Comparison of ENCODE assay signal across 18 cellular contexts in genomic region chr21:43881283-43881682, GRCh38. TPM values are rescaled to one million over a fixed set of nuclear protein-coding genes. Genes with fewer than 3 reads are reported as not detected.
A peak's percentile ranks its signal among the peaks of the same experiment; 100 is the strongest.
DNase-seq lines count a peak whose midpoint lies in the region; ATAC-seq and TF ChIP-seq lines count a peak whose summit lies in the region.
"Had no signal": no experiment of that assay in that cellular context is flagged by ENCODE, and none has a peak within 500 bp of the region (broad histone marks: within the 10 kb centered on the region; RNA-seq: fewer than 3 reads in every experiment).

No MANE protein-coding gene starts in this region.

- ATAC-seq in effector memory CD8-positive, alpha-beta T cell (replicated peaks), result peak; percentile 96
- ATAC-seq: pancreas had no signal

- peak overlapping the region; percentile 13 for H3K27ac Mint-ChIP-seq in activated CD4-positive, alpha-beta memory T cell treated with anti-CD3 and anti-CD28 coated beads for 36 hours
- no peak overlapping the region for H3K27ac Mint-ChIP-seq in activated CD4-positive, alpha-beta memory T cell treated with anti-CD3 and anti-CD28 coated beads, Interleukin-2, amount 10 ng/mL, durations not matched to agents 7 days and 5 days
- peak overlapping the region; percentile 6 for H3K27ac Mint-ChIP-seq in T-helper 2 cell treated with Interferon-gamma antibody and Interleukin-4, amounts not matched to agents 5 μg/mL and 100 μg/mL, for 36 hours
- H3K27ac Mint-ChIP-seq in effector memory CD8-positive, alpha-beta T cell, result peak overlapping the region in 1 of 2 donors; percentile 77
- H3K27ac Mint-ChIP-seq in progenitor cell of endocrine pancreas, result no peak overlapping the region
- H3K27ac Mint-ChIP-seq: dendritic cell treated with granulocyte-macrophage colony-stimulating factor and Interleukin-4, amounts not matched to agents 40 ng/mL and 50 ng/mL, for 4 days had no signal

- POLR2A ChIA-PET in activated CD4-positive, alpha-beta memory T cell treated with anti-CD3 and anti-CD28 coated beads for 36 hours (lab: Charles Lee), result no interaction called here
- POLR2A ChIA-PET in activated CD4-positive, alpha-beta memory T cell treated with anti-CD3 and anti-CD28 coated beads, Interleukin-2, amount 10 ng/mL, durations not matched to agents 7 days and 5 days (lab: Charles Lee), result no interaction called here

- peak; percentile 48 for DNase-seq in activated CD4-positive, alpha-beta memory T cell treated with anti-CD3 and anti-CD28 coated beads for 36 hours
- DNase-seq in activated CD4-positive, alpha-beta memory T cell treated with anti-CD3 and anti-CD28 coated beads, Interleukin-2, amount 10 ng/mL, durations not matched to agents 7 days and 5 days, result no peak
- DNase-seq in T-helper 2 cell treated with Interferon-gamma antibody and Interleukin-4, amounts not matched to agents 5 μg/mL and 100 μg/mL, for 36 hours (ENCODE audit: low spot score), result no peak
- DNase-seq in effector memory CD8-positive, alpha-beta T cell, result peak in 1 of 3 experiments; percentile 31
- peak; percentile 21 for DNase-seq in stimulated activated CD4-positive, alpha-beta T cell treated with anti-CD3 and anti-CD28 coated beads, Interleukin-4, amount 100 ng/mL, for 1 hour
- no peak for DNase-seq in activated gamma-delta T cell treated with Interleukin-2 at 50 U/mL for 16 hours
- no peak for DNase-seq in progenitor cell of endocrine pancreas (ENCODE audit: low spot score, unreplicated experiment)
- DNase-seq in NCI-H1092 treated with DMSO at 0.1 percent for 48 hours (lab: John Stamatoyannopoulos, UW), result no peak
- DNase-seq: DND-41, Kasumi-1, left ventricle myocardium inferior, NCI-H1105 treated with DMSO at 0.1 percent for 48 hours, NCI-H2171, NCI-H774, T-helper 9 cell had no signal

- H3K4me3 Mint-ChIP-seq in activated CD4-positive, alpha-beta memory T cell treated with anti-CD3 and anti-CD28 coated beads for 36 hours, result no peak overlapping the region
- no peak overlapping the region for H3K4me3 Mint-ChIP-seq in activated CD4-positive, alpha-beta memory T cell treated with anti-CD3 and anti-CD28 coated beads, Interleukin-2, amount 10 ng/mL, durations not matched to agents 7 days and 5 days
- no peak overlapping the region for H3K4me3 Mint-ChIP-seq in T-helper 2 cell treated with Interferon-gamma antibody and Interleukin-4, amounts not matched to agents 5 μg/mL and 100 μg/mL, for 36 hours
- H3K4me3 Mint-ChIP-seq in effector memory CD8-positive, alpha-beta T cell, result peak overlapping the region in 1 of 2 donors; percentile 56
- no peak overlapping the region for H3K4me3 Mint-ChIP-seq in progenitor cell of endocrine pancreas (ENCODE audit: low read depth)
- H3K4me3 Mint-ChIP-seq: activated naive CD4-positive, alpha-beta T cell treated with anti-CD3 and anti-CD28 coated beads, Interleukin-2, amount 50 U/mL, for 24 hours; dendritic cell treated with granulocyte-macrophage colony-stimulating factor and Interleukin-4, amounts not matched to agents 40 ng/mL and 50 ng/mL, for 4 days had no signal

- intact Hi-C loops in activated CD4-positive, alpha-beta memory T cell treated with anti-CD3 and anti-CD28 coated beads for 36 hours (cut with micrococcal nuclease), result loop anchor here (5.0 kb wide), 1 partner anchor 41 kb away; no protein-coding TSS in a partner anchor

- TF ChIP-seq CTCF in progenitor cell of endocrine pancreas (IDR thresholded peaks at IDR 0.05; ENCODE audit: unreplicated experiment), result no peak

- H3K9me3 Mint-ChIP-seq in activated CD4-positive, alpha-beta memory T cell treated with anti-CD3 and anti-CD28 coated beads for 36 hours, result no peaks in the 10 kb centered on the region
- H3K9me3 Mint-ChIP-seq in activated CD4-positive, alpha-beta memory T cell treated with anti-CD3 and anti-CD28 coated beads, Interleukin-2, amount 10 ng/mL, durations not matched to agents 7 days and 5 days, result no peaks in the 10 kb centered on the region
- H3K9me3 Mint-ChIP-seq in T-helper 2 cell treated with Interferon-gamma antibody and Interleukin-4, amounts not matched to agents 5 μg/mL and 100 μg/mL, for 36 hours, result no peaks in the 10 kb centered on the region
- no peaks in the 10 kb centered on the region for H3K9me3 Mint-ChIP-seq in effector memory CD8-positive, alpha-beta T cell
- H3K9me3 Mint-ChIP-seq in progenitor cell of endocrine pancreas (ENCODE audit: low read depth), result no peaks in the 10 kb centered on the region
- H3K9me3 Mint-ChIP-seq: activated naive CD4-positive, alpha-beta T cell treated with anti-CD3 and anti-CD28 coated beads, Interleukin-2, amount 50 U/mL, for 24 hours; dendritic cell treated with granulocyte-macrophage colony-stimulating factor and Interleukin-4, amounts not matched to agents 40 ng/mL and 50 ng/mL, for 4 days had no signal

- H3K27me3 Mint-ChIP-seq in activated CD4-positive, alpha-beta memory T cell treated with anti-CD3 and anti-CD28 coated beads for 36 hours, result no peaks in the 10 kb centered on the region
- no peaks in the 10 kb centered on the region for H3K27me3 Mint-ChIP-seq in activated CD4-positive, alpha-beta memory T cell treated with anti-CD3 and anti-CD28 coated beads, Interleukin-2, amount 10 ng/mL, durations not matched to agents 7 days and 5 days
- H3K27me3 Mint-ChIP-seq in T-helper 2 cell treated with Interferon-gamma antibody and Interleukin-4, amounts not matched to agents 5 μg/mL and 100 μg/mL, for 36 hours (ENCODE audit: low read depth), result no peaks in the 10 kb centered on the region
- no peaks in the 10 kb centered on the region for H3K27me3 Mint-ChIP-seq in effector memory CD8-positive, alpha-beta T cell
- H3K27me3 Mint-ChIP-seq in progenitor cell of endocrine pancreas, result no peaks in the 10 kb centered on the region
- H3K27me3 Mint-ChIP-seq: activated naive CD4-positive, alpha-beta T cell treated with anti-CD3 and anti-CD28 coated beads, Interleukin-2, amount 50 U/mL, for 24 hours; dendritic cell treated with granulocyte-macrophage colony-stimulating factor and Interleukin-4, amounts not matched to agents 40 ng/mL and 50 ng/mL, for 4 days had no signal

- peaks cover 11% of the 10 kb centered on the region for H3K36me3 Mint-ChIP-seq in activated CD4-positive, alpha-beta memory T cell treated with anti-CD3 and anti-CD28 coated beads for 36 hours
- peaks cover 26% of the 10 kb centered on the region for H3K36me3 Mint-ChIP-seq in activated CD4-positive, alpha-beta memory T cell treated with anti-CD3 and anti-CD28 coated beads, Interleukin-2, amount 10 ng/mL, durations not matched to agents 7 days and 5 days (ENCODE audit: low read depth)
- peaks cover 25% of the 10 kb centered on the region for H3K36me3 Mint-ChIP-seq in T-helper 2 cell treated with Interferon-gamma antibody and Interleukin-4, amounts not matched to agents 5 μg/mL and 100 μg/mL, for 36 hours (ENCODE audit: low read depth)
- peaks cover 19% of the 10 kb centered on the region for H3K36me3 Mint-ChIP-seq in effector memory CD8-positive, alpha-beta T cell (ENCODE audit: insufficient read depth)
- peaks cover 7% of the 10 kb centered on the region for H3K36me3 Mint-ChIP-seq in progenitor cell of endocrine pancreas (ENCODE audit: insufficient read depth)

- peaks cover 64% of the 10 kb centered on the region for H3K4me1 Mint-ChIP-seq in activated CD4-positive, alpha-beta memory T cell treated with anti-CD3 and anti-CD28 coated beads for 36 hours (ENCODE audit: low read depth)
- peaks cover 55% of the 10 kb centered on the region for H3K4me1 Mint-ChIP-seq in activated CD4-positive, alpha-beta memory T cell treated with anti-CD3 and anti-CD28 coated beads, Interleukin-2, amount 10 ng/mL, durations not matched to agents 7 days and 5 days
- peaks cover 43% of the 10 kb centered on the region for H3K4me1 Mint-ChIP-seq in T-helper 2 cell treated with Interferon-gamma antibody and Interleukin-4, amounts not matched to agents 5 μg/mL and 100 μg/mL, for 36 hours (ENCODE audit: low read depth)
- H3K4me1 Mint-ChIP-seq in effector memory CD8-positive, alpha-beta T cell (ENCODE audit: low read depth in 2 of 2), result peaks cover 40 to 51% of the 10 kb centered on the region in 2 donors
- peaks cover 11% of the 10 kb centered on the region for H3K4me1 Mint-ChIP-seq in progenitor cell of endocrine pancreas (ENCODE audit: low read depth)

- CTCF ChIA-PET in activated CD4-positive, alpha-beta memory T cell treated with anti-CD3 and anti-CD28 coated beads for 36 hours (lab: Charles Lee), result no interaction called here
- CTCF ChIA-PET in activated CD4-positive, alpha-beta memory T cell treated with anti-CD3 and anti-CD28 coated beads, Interleukin-2, amount 10 ng/mL, durations not matched to agents 7 days and 5 days (lab: Charles Lee), result interaction anchor here (0.7 kb wide), 1 partner anchor 57 kb away, joined by 4 read pairs; no protein-coding TSS in a partner anchor

RNA-seq across cellular contexts. Expression of gene AGPAT3, which starts 16.3 kb away (rescaled TPM):
- 10 to 100 TPM; 71.4 to 82.4 TPM for total RNA-seq in activated CD4-positive, alpha-beta memory T cell treated with anti-CD3 and anti-CD28 coated beads for 36 hours
- total RNA-seq in activated CD4-positive, alpha-beta memory T cell treated with anti-CD3 and anti-CD28 coated beads, Interleukin-2, amount 10 ng/mL, durations not matched to agents 7 days and 5 days, result 100 to 1,000 TPM; 101 to 102 TPM
- total RNA-seq in progenitor cell of endocrine pancreas, result 50.5 and 55.2 TPM in 2 replicates

Comparison
In these comparisons a context has a peak if more than half of its experiments do, and no peak if none do; other contexts are left out.
1. DNase-seq: peak in activated CD4-positive, alpha-beta memory T cell treated with anti-CD3 and anti-CD28 coated beads for 36 hours (single experiment) and stimulated activated CD4-positive, alpha-beta T cell treated with anti-CD3 and anti-CD28 coated beads, Interleukin-4, amount 100 ng/mL, for 1 hour (single experiment); none in activated CD4-positive, alpha-beta memory T cell treated with anti-CD3 and anti-CD28 coated beads, Interleukin-2, amount 10 ng/mL, durations not matched to agents 7 days and 5 days (single experiment), T-helper 2 cell treated with Interferon-gamma antibody and Interleukin-4, amounts not matched to agents 5 μg/mL and 100 μg/mL, for 36 hours (single experiment), activated gamma-delta T cell treated with Interleukin-2 at 50 U/mL for 16 hours (single experiment), progenitor cell of endocrine pancreas (single experiment) and NCI-H1092 treated with DMSO at 0.1 percent for 48 hours (single experiment).
2. H3K27ac Mint-ChIP-seq: peak in activated CD4-positive, alpha-beta memory T cell treated with anti-CD3 and anti-CD28 coated beads for 36 hours (single experiment) and T-helper 2 cell treated with Interferon-gamma antibody and Interleukin-4, amounts not matched to agents 5 μg/mL and 100 μg/mL, for 36 hours (single experiment); none in activated CD4-positive, alpha-beta memory T cell treated with anti-CD3 and anti-CD28 coated beads, Interleukin-2, amount 10 ng/mL, durations not matched to agents 7 days and 5 days (single experiment) and progenitor cell of endocrine pancreas (single experiment).